In genomic region chr13:113862191-113862765, GRCh38 we compare ENCODE assay signal across 8 cellular contexts. TPM values are rescaled to one million over a fixed set of nuclear protein-coding genes. Genes with fewer than 3 reads are reported as not detected.
A peak's percentile ranks its signal among the peaks of the same experiment; 100 is the strongest.
DNase-seq lines count a peak whose midpoint lies in the region; ATAC-seq, FAIRE-seq and TF ChIP-seq lines count a peak whose summit lies in the region.

No MANE protein-coding gene starts in this region.

- H3K9ac ChIP-seq in GM12878 (ENCODE audit: control insufficient read depth, insufficient read depth, low read length) = no peak overlapping the region
- peak overlapping the region; percentile 44 to 55 for H3K9ac ChIP-seq in kidney (ENCODE audit: low read length in 2 of 2)

- 80% methylated on average over 21 of the region's 21 CpGs for WGBS in GM12878 (ENCODE audit: insufficient coverage, insufficient replicate concordance, low lambda C conversion rate, missing lambda C conversion rate)
- whole genome bisulfite sequencing in testis, 2 donors = 38 to 56% methylated on average over 17 to 21 of the region's 21 CpGs

- H3K36me3 ChIP-seq in GM12878 (ENCODE audit: control insufficient read depth in 2 of 2, insufficient read depth in 2 of 2, low read length in 1 of 2) = no peaks in the 10 kb centered on the region
- peaks cover 6 to 14% of the 10 kb centered on the region in 2 donors for H3K36me3 ChIP-seq in kidney (ENCODE audit: control insufficient read depth in 1 of 2, insufficient read depth in 2 of 2, low read length in 2 of 2)
- H3K36me3 ChIP-seq in testis (ENCODE audit: low read depth, missing control alignments) = no peaks in the 10 kb centered on the region

- peaks cover 47% of the 10 kb centered on the region for H3K27me3 Mint-ChIP-seq in T-helper 1 cell treated with Interleukin-12 subunit alpha and Interleukin-12 subunit beta and Interleukin-4 antibody, amounts not matched to agents 30 μg/mL and 1 μg/mL, for 36 hours (ENCODE audit: low read depth)

- no peaks in the 10 kb centered on the region for H3K9me3 ChIP-seq in GM12878 (replicated peaks; ENCODE audit: control insufficient read depth, insufficient read depth, low read length)
- no peaks in the 10 kb centered on the region for H3K9me3 ChIP-seq in kidney (ENCODE audit: control insufficient read depth in 1 of 2, low read length in 2 of 2)
- no peaks in the 10 kb centered on the region for H3K9me3 ChIP-seq in testis

- in situ Hi-C loops in GM12878 (cut with MboI) = no loop called here

- no peak for FAIRE-seq in GM12878 (lab: Jason Lieb, UNC)
- no peak for FAIRE-seq in kidney (lab: Jason Lieb, UNC)

- TF ChIP-seq RAD21 in GM12878 (IDR thresholded peaks at IDR 0.05; ENCODE audit: insufficient read depth, low read depth, low read length) = no peak

- H3K27me3 ChIP-seq in GM12878 (replicated peaks in 1 of 2; ENCODE audit: control insufficient read depth in 2 of 2, insufficient read depth in 2 of 2, low read length in 1 of 2) (peaks cover 2 to 14% of the 10 kb centered on the region in 2 experiments), testis (no peaks in the 10 kb centered on the region)

- no peaks in the 10 kb centered on the region for H3K36me3 Mint-ChIP-seq in T-helper 1 cell treated with Interleukin-12 subunit alpha and Interleukin-12 subunit beta and Interleukin-4 antibody, amounts not matched to agents 30 μg/mL and 1 μg/mL, for 36 hours (ENCODE audit: low read depth)

- peaks cover 16% of the 10 kb centered on the region for H3K9me3 Mint-ChIP-seq in T-helper 1 cell treated with Interleukin-12 subunit alpha and Interleukin-12 subunit beta and Interleukin-4 antibody, amounts not matched to agents 30 μg/mL and 1 μg/mL, for 36 hours

- peak overlapping the region; percentile 60 for H3K4me3 Mint-ChIP-seq in T-helper 1 cell treated with Interleukin-12 subunit alpha and Interleukin-12 subunit beta and Interleukin-4 antibody, amounts not matched to agents 30 μg/mL and 1 μg/mL, for 36 hours

- TF ChIP-seq EP300 in GM12878 (IDR thresholded peaks at IDR 0.05; ENCODE audit: borderline replicate concordance in 1 of 2, control insufficient read depth in 1 of 2, low read depth in 2 of 2, low read length in 2 of 2) = no peak

- no peak overlapping the region for H3K27ac Mint-ChIP-seq in T-helper 1 cell treated with Interleukin-12 subunit alpha and Interleukin-12 subunit beta and Interleukin-4 antibody, amounts not matched to agents 30 μg/mL and 1 μg/mL, for 36 hours

- intact Hi-C loops in GM12878 (cut with micrococcal nuclease; ENCODE audit: unreplicated experiment) (no loop called here), kidney (cut with DNase I) (no loop called here), testis (cut with DNase I; ENCODE audit: low total_unique reads) (no loop called here)

- TF ChIP-seq POLR2A in GM12878 (IDR thresholded peaks at IDR 0.05; ENCODE audit: low read depth, low read length) (no peak), testis (IDR thresholded peaks at IDR 0.05) (no peak)

- no peaks in the 10 kb centered on the region for H4K20me1 ChIP-seq in GM12878 (ENCODE audit: control insufficient read depth, insufficient read depth)

- RAD21 ChIA-PET in GM12878 (lab: Charles Lee; ENCODE audit: unreplicated experiment) = no interaction called here

- CTCF ChIA-PET in GM12878 (lab: Yijun Ruan, JAX) = no interaction called here

- H3K4me1 Mint-ChIP-seq in T-helper 1 cell treated with Interleukin-12 subunit alpha and Interleukin-12 subunit beta and Interleukin-4 antibody, amounts not matched to agents 30 μg/mL and 1 μg/mL, for 36 hours (ENCODE audit: low read depth) = peaks cover 8% of the 10 kb centered on the region

- H3K4me2 ChIP-seq in GM12878 (ENCODE audit: control insufficient read depth, insufficient read depth) = peak overlapping the region; percentile 86; the same call in 1 of the 2 replicates

- H3K79me2 ChIP-seq in GM12878 (ENCODE audit: control insufficient read depth, insufficient read depth, low read length) = no peaks in the 10 kb centered on the region

- no peak overlapping the region for H3K4me3 ChIP-seq in GM12878
- H3K4me3 ChIP-seq in kidney (ENCODE audit: low read length in 2 of 2) = peak overlapping the region; percentile 42 to 59
- peak overlapping the region; percentile 79 to 84 for H3K4me3 ChIP-seq in testis

- POLR2A ChIA-PET in GM12878 (lab: Charles Lee) = no interaction called here

- ATAC-seq in GM12878 = no peak; the same call in 2 of the 3 replicates

- no TSS peak for BruUV-seq in GM12878 (replicated peaks; lab: Mats Ljungman, UMichigan)

- no peak for TF ChIP-seq CTCF in GM12878 (IDR thresholded peaks at IDR 0.05 in 2 of 3, conservative IDR thresholded peaks at IDR 0.05 in 1 of 3; ENCODE audit: control insufficient read depth in 2 of 3, extremely low read depth in 1 of 3, insufficient read depth in 1 of 3, low read depth in 3 of 3, low read length in 3 of 3)
- TF ChIP-seq CTCF in kidney (IDR thresholded peaks at IDR 0.05; ENCODE audit: borderline replicate concordance, extremely low read depth, insufficient read depth) = no peak
- TF ChIP-seq CTCF in testis (IDR thresholded peaks at IDR 0.05) = no peak

- no peak for DNase-seq in T-helper 1 cell
- no peak for DNase-seq in GM12878 (ENCODE audit: low read depth, low spot score)
- peak; percentile 73 for DNase-seq in kidney
- DNase-seq in testis = peak; percentile 38
- no peak for DNase-seq in NCI-H774 (lab: John Stamatoyannopoulos, UW)
- DNase-seq in cortex of kidney (lab: John Stamatoyannopoulos, UW) = no peak
- DNase-seq in 8988T = no peak

- H3K27ac ChIP-seq in GM12878 (ENCODE audit: control insufficient read depth, insufficient read depth) = no peak overlapping the region
- peak overlapping the region; percentile 72 to 76 for H3K27ac ChIP-seq in kidney (ENCODE audit: low read depth in 2 of 2, low read length in 2 of 2)
- peak overlapping the region; percentile 12 to 85 for H3K27ac ChIP-seq in testis

- SMC1A ChIA-PET in GM12878 (lab: Charles Lee; ENCODE audit: uncharacterized antibody, unreplicated experiment) = no interaction called here

- H3K4me1 ChIP-seq in GM12878 (ENCODE audit: control insufficient read depth, insufficient read depth, low read length) (no peaks in the 10 kb centered on the region), kidney (ENCODE audit: control insufficient read depth in 1 of 2, insufficient read depth in 1 of 2, low read depth in 1 of 2, low read length in 2 of 2) (peaks cover 20 to 49% of the 10 kb centered on the region in 2 donors), testis (peaks cover 41% of the 10 kb centered on the region)

- no peak overlapping the region for H2AFZ ChIP-seq in GM12878 (ENCODE audit: control insufficient read depth, low read depth, low read length)

TF ChIP-seq in GM12878, 131 proteins besides CTCF, POLR2A, EP300 and RAD21:
- TF ChIP-seq PRDM15 (CRISPR knock-in tag; IDR thresholded peaks at IDR 0.05) (no peak), CHD1 (IDR thresholded peaks at IDR 0.05; ENCODE audit: low read depth, low read length) (no peak)

RNA-seq across cellular contexts. Expression of gene GAS6, which starts 1.6 kb away (rescaled TPM):
- 0.35 and 0.39 TPM in 2 replicates for total RNA-seq in GM12878 (2013; cell fraction: nucleolus; rRNA removed)
- total RNA-seq in GM12878 (2014; rRNA removed) (0.11 TPM in 2 replicates), GM12878 (2014; rRNA removed; fragmentation: Illumina TruSeq; extraction: Trizol) (0.09 TPM in 1 of 2 replicates, not detected in the other), GM12878 (2021) (0.24 and 0.59 TPM in 2 replicates), kidney (83.5 TPM), testis (100 to 1,000 TPM; 416 to 575 TPM)
- polyA plus RNA-seq in GM12878 (2011; ENCODE audit: low read depth) = 0.16 TPM
- polyA plus RNA-seq in GM12878 (2011; rRNA removed) (0.04 and 0.06 TPM in 2 replicates), GM12878 (2014; fragmentation: Illumina TruSeq; extraction: Trizol) (0.07 TPM in 1 of 2 replicates, not detected in the other), GM12878 (2014; fragmentation: Nextera tagmentation; extraction: Ambion mirVana) (not detected), GM12878 (2014; rRNA removed) (0.03 and 0.11 TPM in 2 replicates), GM12878 (2016; fragmentation: Nextera tagmentation; extraction: Ambion mirVana) (under 1 TPM; 0.36 to 0.38 TPM), kidney (ENCODE audit: insufficient read depth, low read depth, low replicate concordance) (135 TPM), testis (ENCODE audit: insufficient read depth, low read depth, low replicate concordance) (193 TPM)
- 0.05 and 0.07 TPM in 2 replicates for polyA plus RNA-seq in GM12878 (2011; cell fraction: cytosol; rRNA removed)
- polyA plus RNA-seq in GM12878 (2011; cell fraction: nucleus; rRNA removed) = 0.66 and 0.85 TPM in 2 replicates
- 0.41 and 0.74 TPM in 2 replicates for polyA plus RNA-seq in GM12878 (2012)
- polyA minus RNA-seq in GM12878 (2011; rRNA and poly(A)+ RNA removed) = not detected in 2 replicates
- polyA minus RNA-seq in GM12878 (2011; cell fraction: cytosol; rRNA and poly(A)+ RNA removed) = 0.80 TPM in 1 of 2 replicates, not detected in the other
- 0.12 and 0.19 TPM in 2 replicates for polyA minus RNA-seq in GM12878 (2011; cell fraction: nucleus; rRNA and poly(A)+ RNA removed)

Comparison
In these comparisons a context has a peak if more than half of its experiments do, and no peak if none do; other contexts are left out.
1. DNase-seq: peak in kidney (single experiment) and testis (single experiment); none in T-helper 1 cell (0 of 5), GM12878 (single experiment), NCI-H774 (single experiment), cortex of kidney (single experiment) and 8988T (single experiment).
2. RNA of gene GAS6, which starts 1.6 kb away (total RNA-seq): 416 to 575 TPM in testis and 83.5 TPM in kidney (single experiment); 0.09 to 0.59 TPM in GM12878; every median in the first group is over 10 times any median in the second.